In the genomic region with DNA sequence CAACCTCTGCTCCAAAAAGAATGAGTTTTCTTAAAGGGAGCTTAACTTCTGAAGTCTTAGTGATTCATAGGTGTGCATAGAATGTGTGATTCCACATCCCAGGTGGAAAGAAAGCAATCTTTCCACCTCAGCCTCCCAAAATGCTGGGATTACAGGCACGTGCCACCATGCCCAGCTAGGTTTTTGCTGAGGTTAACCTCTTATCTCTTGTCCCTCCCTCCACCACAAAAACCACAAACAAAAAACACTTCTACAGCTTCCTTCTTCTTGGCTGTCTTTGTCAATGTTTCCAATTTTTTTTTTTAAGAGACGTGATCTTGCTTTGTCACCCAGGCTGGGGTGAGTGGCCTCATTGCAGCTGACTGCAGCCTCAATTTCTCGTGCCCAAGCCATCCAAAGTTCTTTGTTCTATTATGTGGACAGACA, we compare ENCODE assay signal across 11 cellular contexts. TPM values are rescaled to one million over a fixed set of nuclear protein-coding genes. Genes with fewer than 3 reads are reported as not detected.
DNase-seq lines count a peak whose midpoint lies in the region; ATAC-seq and TF ChIP-seq lines count a peak whose summit lies in the region.
"Had no signal": no experiment of that assay in that cellular context is flagged by ENCODE, and none has a peak within 500 bp of the region (broad histone marks: within the 10 kb centered on the region; RNA-seq: fewer than 3 reads in every experiment).

No MANE protein-coding gene starts in this region.

- H3K4me3 Mint-ChIP-seq in CD14-positive monocyte = peak overlapping the region; percentile 53 to 73

- DNase-seq in CD14-positive monocyte (ENCODE audit: low spot score) (no peak), IMR-90 (peak; percentile 4), UCSD-AML1 (lab: John Stamatoyannopoulos, UW; ENCODE audit: unreplicated experiment) (peak; percentile 35), HuH-7 (ENCODE audit: low spot score) (no peak), NCI-H128 (lab: John Stamatoyannopoulos, UW; ENCODE audit: unreplicated experiment) (no peak), glomerular visceral epithelial cell (ENCODE audit: extremely low spot score) (no peak)
- peak; percentile 38 for DNase-seq in central memory CD4-positive, alpha-beta T cell
- DNase-seq: activated effector memory CD4-positive, alpha-beta T cell treated with Interleukin-2 at 50 U/mL for 16 hours; DMS 273 treated with DMSO at 0.1 percent for 48 hours; NCI-H1105 treated with DMSO at 0.1 percent for 48 hours had no signal

- peaks cover 28% of the 10 kb centered on the region for H3K4me1 Mint-ChIP-seq in CD14-positive monocyte

- peak overlapping the region; percentile 64 to 93 (median 88) for H3K27ac Mint-ChIP-seq in CD14-positive monocyte

- no peak for TF ChIP-seq RAD21 in IMR-90 (IDR thresholded peaks at IDR 0.05; ENCODE audit: low read length)

- H2BK20ac ChIP-seq in IMR-90 (ENCODE audit: low read depth, low read length) = no peak overlapping the region

- TF ChIP-seq POLR2A in IMR-90 (IDR thresholded peaks at IDR 0.05; ENCODE audit: low read depth, low read length) (no peak), gastroesophageal sphincter (IDR thresholded peaks at IDR 0.05) (no peak)

- H3K36me3 ChIP-seq in IMR-90 (ENCODE audit: control insufficient read depth, insufficient read depth, low read length) (peaks cover 10% of the 10 kb centered on the region), gastroesophageal sphincter (peaks cover 0 to 38% of the 10 kb centered on the region in 2 donors)

- dilution Hi-C loops in IMR-90 (cut with HindIII; ENCODE audit: low sequenced_read_pairs, unreplicated experiment) = no loop called here

- no TSS peak for BruUV-seq in IMR-90 (replicated peaks; lab: Mats Ljungman, UMichigan)

- H3K9me3 ChIP-seq in IMR-90 (ENCODE audit: control insufficient read depth, insufficient read depth, low read length) = no peaks in the 10 kb centered on the region
- no peaks in the 10 kb centered on the region for H3K9me3 ChIP-seq in gastroesophageal sphincter

- H3K27me3 ChIP-seq in IMR-90 (ENCODE audit: control insufficient read depth, insufficient read depth, low read length) (no peaks in the 10 kb centered on the region), gastroesophageal sphincter (no peaks in the 10 kb centered on the region)

- H2BK120ac ChIP-seq in IMR-90 (ENCODE audit: low read depth, low read length) = no peak overlapping the region

- no peak for TF ChIP-seq EP300 in gastroesophageal sphincter (IDR thresholded peaks at IDR 0.05)

- H3K18ac ChIP-seq in IMR-90 (ENCODE audit: low read depth, low read length) = no peak overlapping the region

- H3K79me1 ChIP-seq in IMR-90 (ENCODE audit: low read depth in 1 of 2, low read length in 2 of 2) = no peaks in the 10 kb centered on the region; a peak in 1 of 4 replicates

- no peak overlapping the region for H4K5ac ChIP-seq in IMR-90 (ENCODE audit: low read depth, low read length)

- no peaks in the 10 kb centered on the region for H3K9me3 Mint-ChIP-seq in CD14-positive monocyte

- 0 out of 2 replicates have a peak overlapping the region, but pooled peaks have one; percentile 22 for H3K14ac ChIP-seq in IMR-90 (replicated peaks; ENCODE audit: low read depth, low read length)

- no peak overlapping the region for H3K4me2 ChIP-seq in IMR-90 (ENCODE audit: low read depth, low read length)

- peaks cover 33 to 36% of the 10 kb centered on the region in 2 donors for H3K36me3 Mint-ChIP-seq in CD14-positive monocyte

- H2AK5ac ChIP-seq in IMR-90 (ENCODE audit: low read depth, low read length) = no peak overlapping the region

- no peak overlapping the region for H3K9ac ChIP-seq in IMR-90 (ENCODE audit: low read depth, low read length)

- H4K20me1 ChIP-seq in IMR-90 (ENCODE audit: insufficient read depth, low read length) = no peaks in the 10 kb centered on the region; the same call in 1 of the 2 replicates

- H3K27me3 Mint-ChIP-seq in CD14-positive monocyte (ENCODE audit: low read depth in 3 of 3) = peaks cover 0 to 2% (median 1%) of the 10 kb centered on the region in 3 donors

- H3K4me3 ChIP-seq in IMR-90 (ENCODE audit: insufficient read depth, low read depth, low read length) = no peak overlapping the region
- H3K4me3 ChIP-seq in gastroesophageal sphincter = no peak overlapping the region

- no peaks in the 10 kb centered on the region for H3K4me1 ChIP-seq in IMR-90 (ENCODE audit: control insufficient read depth, insufficient read depth, low read length)
- H3K4me1 ChIP-seq in gastroesophageal sphincter = no peaks in the 10 kb centered on the region

- no peak overlapping the region for H2AFZ ChIP-seq in IMR-90 (replicated peaks; ENCODE audit: low read length, poor library complexity)

- intact Hi-C loops in CD14-positive monocyte (cut with micrococcal nuclease) (no loop called here), IMR-90 (cut with micrococcal nuclease) (no loop called here)

- ATAC-seq in IMR-90 (ENCODE audit: low read depth) (no peak), gastroesophageal sphincter (no peak)

- H4K8ac ChIP-seq in IMR-90 (ENCODE audit: low read depth in 2 of 2, low read length in 2 of 2) = no peak overlapping the region

- no peak overlapping the region for H2BK5ac ChIP-seq in IMR-90 (ENCODE audit: low read depth, low read length, poor library complexity, severe bottlenecking)

- no peak overlapping the region; the same call in 1 of the 2 replicates for H3K23ac ChIP-seq in IMR-90 (ENCODE audit: low read depth, low read length)

- POLR2A ChIA-PET in IMR-90 (lab: Charles Lee; ENCODE audit: unreplicated experiment) = no interaction called here

- no peak overlapping the region for H4K91ac ChIP-seq in IMR-90 (ENCODE audit: insufficient read depth, low read depth, low read length)

- no peaks in the 10 kb centered on the region; the same call in 1 of the 2 replicates for H3K9me1 ChIP-seq in IMR-90 (ENCODE audit: insufficient read depth, low read length)

- H2BK15ac ChIP-seq in IMR-90 (ENCODE audit: low read depth, low read length) = no peak overlapping the region

- H3K56ac ChIP-seq in IMR-90 (ENCODE audit: extremely low read depth, insufficient read depth, low read length) = no peak overlapping the region

- H3K4ac ChIP-seq in IMR-90 (ENCODE audit: low read depth, low read length) = no peak overlapping the region

- 86% methylated on average over 1 of the region's 3 CpGs; no CpG with 5 or more reads in 1 of the 2 experiments for WGBS in IMR-90 (ENCODE audit: extremely low coverage in 2 of 2, insufficient read length in 1 of 2), 2 experiments
- WGBS in gastroesophageal sphincter (ENCODE audit: low coverage in 1 of 2), 2 donors = 74 to 88% methylated on average over 2 to 3 of the region's 3 CpGs

- no peak overlapping the region for H2AK9ac ChIP-seq in IMR-90 (replicated peaks; ENCODE audit: low read depth, low read length, poor library complexity)

- in situ Hi-C loops in IMR-90 (cut with MboI; ENCODE audit: low sequenced_read_pairs) = no loop called here

- no peak overlapping the region for H3K27ac ChIP-seq in IMR-90 (ENCODE audit: insufficient read depth, low read length)
- no peak overlapping the region for H3K27ac ChIP-seq in gastroesophageal sphincter

- CTCF ChIA-PET in IMR-90 (lab: Yijun Ruan, JAX) = interaction anchor here (0.6 kb wide), 1 partner anchor 74 kb away, joined by 5 read pairs; no protein-coding TSS in a partner anchor

- TF ChIP-seq CTCF in CD14-positive monocyte (IDR thresholded peaks at IDR 0.05) (no peak), IMR-90 (conservative IDR thresholded peaks at IDR 0.05; ENCODE audit: low read depth, low read length) (no peak), gastroesophageal sphincter (IDR thresholded peaks at IDR 0.05) (no peak)

TF ChIP-seq in IMR-90, 13 proteins besides CTCF, POLR2A, EP300 and RAD21:
- TF ChIP-seq RFX5 (IDR thresholded peaks at IDR 0.05; ENCODE audit: low read depth, low read length) = no peak
- TF ChIP-seq CHD1 (IDR thresholded peaks at IDR 0.05; ENCODE audit: low read depth, low read length) = no peak
- TF ChIP-seq BHLHE40 (IDR thresholded peaks at IDR 0.05; ENCODE audit: low read depth, low read length) = no peak
- no peak for TF ChIP-seq FOS (IDR thresholded peaks at IDR 0.05; ENCODE audit: low read depth, low read length)
- no peak for TF ChIP-seq CEBPB (IDR thresholded peaks at IDR 0.05; ENCODE audit: low read depth, low read length)
- TF ChIP-seq NFE2L2 (IDR thresholded peaks at IDR 0.05; ENCODE audit: low read depth, low read length) = no peak
- TF ChIP-seq, protein P1, sequence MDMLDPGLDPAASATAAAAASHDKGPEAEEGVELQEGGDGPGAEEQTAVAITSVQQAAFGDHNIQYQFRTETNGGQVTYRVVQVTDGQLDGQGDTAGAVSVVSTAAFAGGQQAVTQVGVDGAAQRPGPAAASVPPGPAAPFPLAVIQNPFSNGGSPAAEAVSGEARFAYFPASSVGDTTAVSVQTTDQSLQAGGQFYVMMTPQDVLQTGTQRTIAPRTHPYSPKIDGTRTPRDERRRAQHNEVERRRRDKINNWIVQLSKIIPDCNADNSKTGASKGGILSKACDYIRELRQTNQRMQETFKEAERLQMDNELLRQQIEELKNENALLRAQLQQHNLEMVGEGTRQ (IDR thresholded peaks at IDR 0.05; ENCODE audit: low read depth, low read length) = no peak
- TF ChIP-seq, protein P2, sequence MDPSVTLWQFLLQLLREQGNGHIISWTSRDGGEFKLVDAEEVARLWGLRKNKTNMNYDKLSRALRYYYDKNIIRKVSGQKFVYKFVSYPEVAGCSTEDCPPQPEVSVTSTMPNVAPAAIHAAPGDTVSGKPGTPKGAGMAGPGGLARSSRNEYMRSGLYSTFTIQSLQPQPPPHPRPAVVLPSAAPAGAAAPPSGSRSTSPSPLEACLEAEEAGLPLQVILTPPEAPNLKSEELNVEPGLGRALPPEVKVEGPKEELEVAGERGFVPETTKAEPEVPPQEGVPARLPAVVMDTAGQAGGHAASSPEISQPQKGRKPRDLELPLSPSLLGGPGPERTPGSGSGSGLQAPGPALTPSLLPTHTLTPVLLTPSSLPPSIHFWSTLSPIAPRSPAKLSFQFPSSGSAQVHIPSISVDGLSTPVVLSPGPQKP (IDR thresholded peaks at IDR 0.05; ENCODE audit: borderline replicate concordance, low read depth, low read length) = no peak
- no peak for TF ChIP-seq RCOR1 (IDR thresholded peaks at IDR 0.05; ENCODE audit: insufficient replicate concordance, low read length)
- no peak for TF ChIP-seq SMC3 (IDR thresholded peaks at IDR 0.05; ENCODE audit: low read depth, low read length)

RNA-seq across cellular contexts. Expression of a gene that starts 8.1 kb away (rescaled TPM):
- 10 to 100 TPM; 19.4 to 22.0 TPM for polyA plus RNA-seq in CD14-positive monocyte
- 81.7 and 114 TPM in 2 replicates for total RNA-seq in IMR-90 (2012; rRNA removed)
- polyA plus RNA-seq in IMR-90 (2012; rRNA removed) = 26.4 and 34.3 TPM in 2 replicates
- polyA plus RNA-seq in IMR-90 (2012; cell fraction: cytosol; rRNA removed) = 4.5 and 7.7 TPM in 2 replicates
- polyA plus RNA-seq in IMR-90 (2012; cell fraction: nucleus; rRNA removed; ENCODE audit: low replicate concordance) = 1.9 and 14.6 TPM in 2 replicates
- 10 to 100 TPM; 35.8 to 55.6 (median 42.2) TPM for total RNA-seq in gastroesophageal sphincter

Comparison
In these comparisons a context has a peak if more than half of its experiments do, and no peak if none do; other contexts are left out.
1. DNase-seq: peak in IMR-90 (single experiment), UCSD-AML1 (single experiment) and central memory CD4-positive, alpha-beta T cell (single experiment); none in CD14-positive monocyte (single experiment), HuH-7 (single experiment), NCI-H128 (single experiment) and glomerular visceral epithelial cell (single experiment).